13 cellular contexts compared by ENCODE assay signal in genomic region chr22:23499845-23500500, GRCh38.
"Had no signal": no experiment of that assay in that cellular context is flagged by ENCODE, and none has a peak within 500 bp of the region (broad histone marks: within the 10 kb centered on the region; RNA-seq: fewer than 3 reads in every experiment).

No MANE protein-coding gene starts in this region.

- H3K4me3 Mint-ChIP-seq: activated naive CD8-positive, alpha-beta T cell; naive thymus-derived CD4-positive, alpha-beta T cell; stimulated activated naive CD8-positive, alpha-beta T cell treated with anti-CD3 and anti-CD28 coated beads, Interleukin-15, Interleukin-2, amounts not matched to agents 100 ng/mL and 50 ng/mL, for 24 hours; T-helper 1 cell treated with Interleukin-12 subunit alpha and Interleukin-12 subunit beta and Interleukin-4 antibody, amounts not matched to agents 30 μg/mL and 1 μg/mL, for 36 hours had no signal

- H3K4me2 ChIP-seq: hepatocyte had no signal

- H3K27me3 Mint-ChIP-seq: naive thymus-derived CD4-positive, alpha-beta T cell; stimulated activated naive CD8-positive, alpha-beta T cell treated with anti-CD3 and anti-CD28 coated beads, Interleukin-15, Interleukin-2, amounts not matched to agents 100 ng/mL and 50 ng/mL, for 24 hours had no signal

- H3K27me3 ChIP-seq: cardiac muscle cell, hepatocyte, tibial nerve had no signal

- H3K27ac Mint-ChIP-seq: activated naive CD8-positive, alpha-beta T cell; naive thymus-derived CD4-positive, alpha-beta T cell; stimulated activated naive CD8-positive, alpha-beta T cell treated with anti-CD3 and anti-CD28 coated beads, Interleukin-15, Interleukin-2, amounts not matched to agents 100 ng/mL and 50 ng/mL, for 24 hours; T-helper 1 cell treated with Interleukin-12 subunit alpha and Interleukin-12 subunit beta and Interleukin-4 antibody, amounts not matched to agents 30 μg/mL and 1 μg/mL, for 36 hours had no signal

- H3K36me3 ChIP-seq: cardiac muscle cell, tibial nerve had no signal

- H3K36me3 Mint-ChIP-seq: activated naive CD8-positive, alpha-beta T cell; naive thymus-derived CD4-positive, alpha-beta T cell had no signal

- H3K9me3 Mint-ChIP-seq: naive thymus-derived CD4-positive, alpha-beta T cell; stimulated activated naive CD8-positive, alpha-beta T cell treated with anti-CD3 and anti-CD28 coated beads, Interleukin-15, Interleukin-2, amounts not matched to agents 100 ng/mL and 50 ng/mL, for 24 hours; T-helper 1 cell treated with Interleukin-12 subunit alpha and Interleukin-12 subunit beta and Interleukin-4 antibody, amounts not matched to agents 30 μg/mL and 1 μg/mL, for 36 hours had no signal

- H3K4me3 ChIP-seq: cardiac muscle cell, hepatocyte, tibial nerve had no signal

- H3K27ac ChIP-seq: cardiac muscle cell, hepatocyte, tibial nerve had no signal

- H2AFZ ChIP-seq: hepatocyte had no signal

- DNase-seq: activated CD4-positive, alpha-beta T cell treated with anti-CD3 and anti-CD28 coated beads, Interleukin-2, amount 50 U/mL, for 1 hour; activated gamma-delta T cell; dermis blood vessel endothelial cell; effector memory CD4-positive, alpha-beta T cell; left colon; naive thymus-derived CD4-positive, alpha-beta T cell had no signal

- H3K9me3 ChIP-seq: tibial nerve had no signal

- ATAC-seq: activated CD4-positive, CD25-positive, alpha-beta regulatory T cell treated with anti-CD3 and anti-CD28 coated beads, Interleukin-2, amount 50 U/mL, for 24 hours; left colon; naive thymus-derived CD4-positive, alpha-beta T cell had no signal
